In the genomic region with DNA sequence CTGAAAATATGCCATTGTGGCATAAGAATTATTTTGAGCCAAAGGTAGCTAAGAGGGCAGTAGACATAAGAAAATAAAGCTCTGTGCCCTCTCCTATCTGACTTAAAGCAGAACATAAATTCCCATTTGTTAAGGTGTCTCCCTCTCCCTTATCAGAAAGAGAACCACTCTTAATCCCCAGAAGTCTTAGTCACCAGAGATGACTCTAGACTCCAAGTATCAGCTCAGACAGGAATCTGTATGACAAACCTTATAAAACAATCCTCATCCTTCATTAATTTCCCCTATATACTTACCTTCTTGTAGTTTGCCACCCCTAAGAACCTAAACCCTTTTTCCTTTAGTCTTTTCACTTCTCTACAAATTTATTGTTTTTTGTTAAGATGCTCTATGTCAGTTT, we compare ENCODE assay signal across 1 cellular context.
TF ChIP-seq lines count a peak whose summit lies in the region.

No MANE protein-coding gene starts in this region.

TF ChIP-seq in K562, 482 proteins besides CTCF, POLR2A, EP300 and RAD21 (continued from another document and continues in another):
- TF ChIP-seq, protein P1, sequence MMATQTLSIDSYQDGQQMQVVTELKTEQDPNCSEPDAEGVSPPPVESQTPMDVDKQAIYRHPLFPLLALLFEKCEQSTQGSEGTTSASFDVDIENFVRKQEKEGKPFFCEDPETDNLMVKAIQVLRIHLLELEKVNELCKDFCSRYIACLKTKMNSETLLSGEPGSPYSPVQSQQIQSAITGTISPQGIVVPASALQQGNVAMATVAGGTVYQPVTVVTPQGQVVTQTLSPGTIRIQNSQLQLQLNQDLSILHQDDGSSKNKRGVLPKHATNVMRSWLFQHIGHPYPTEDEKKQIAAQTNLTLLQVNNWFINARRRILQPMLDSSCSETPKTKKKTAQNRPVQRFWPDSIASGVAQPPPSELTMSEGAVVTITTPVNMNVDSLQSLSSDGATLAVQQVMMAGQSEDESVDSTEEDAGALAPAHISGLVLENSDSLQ (IDR thresholded peaks at IDR 0.05), result peak; percentile 55; the same call in 1 of the 2 replicates
- TF ChIP-seq, protein P2, sequence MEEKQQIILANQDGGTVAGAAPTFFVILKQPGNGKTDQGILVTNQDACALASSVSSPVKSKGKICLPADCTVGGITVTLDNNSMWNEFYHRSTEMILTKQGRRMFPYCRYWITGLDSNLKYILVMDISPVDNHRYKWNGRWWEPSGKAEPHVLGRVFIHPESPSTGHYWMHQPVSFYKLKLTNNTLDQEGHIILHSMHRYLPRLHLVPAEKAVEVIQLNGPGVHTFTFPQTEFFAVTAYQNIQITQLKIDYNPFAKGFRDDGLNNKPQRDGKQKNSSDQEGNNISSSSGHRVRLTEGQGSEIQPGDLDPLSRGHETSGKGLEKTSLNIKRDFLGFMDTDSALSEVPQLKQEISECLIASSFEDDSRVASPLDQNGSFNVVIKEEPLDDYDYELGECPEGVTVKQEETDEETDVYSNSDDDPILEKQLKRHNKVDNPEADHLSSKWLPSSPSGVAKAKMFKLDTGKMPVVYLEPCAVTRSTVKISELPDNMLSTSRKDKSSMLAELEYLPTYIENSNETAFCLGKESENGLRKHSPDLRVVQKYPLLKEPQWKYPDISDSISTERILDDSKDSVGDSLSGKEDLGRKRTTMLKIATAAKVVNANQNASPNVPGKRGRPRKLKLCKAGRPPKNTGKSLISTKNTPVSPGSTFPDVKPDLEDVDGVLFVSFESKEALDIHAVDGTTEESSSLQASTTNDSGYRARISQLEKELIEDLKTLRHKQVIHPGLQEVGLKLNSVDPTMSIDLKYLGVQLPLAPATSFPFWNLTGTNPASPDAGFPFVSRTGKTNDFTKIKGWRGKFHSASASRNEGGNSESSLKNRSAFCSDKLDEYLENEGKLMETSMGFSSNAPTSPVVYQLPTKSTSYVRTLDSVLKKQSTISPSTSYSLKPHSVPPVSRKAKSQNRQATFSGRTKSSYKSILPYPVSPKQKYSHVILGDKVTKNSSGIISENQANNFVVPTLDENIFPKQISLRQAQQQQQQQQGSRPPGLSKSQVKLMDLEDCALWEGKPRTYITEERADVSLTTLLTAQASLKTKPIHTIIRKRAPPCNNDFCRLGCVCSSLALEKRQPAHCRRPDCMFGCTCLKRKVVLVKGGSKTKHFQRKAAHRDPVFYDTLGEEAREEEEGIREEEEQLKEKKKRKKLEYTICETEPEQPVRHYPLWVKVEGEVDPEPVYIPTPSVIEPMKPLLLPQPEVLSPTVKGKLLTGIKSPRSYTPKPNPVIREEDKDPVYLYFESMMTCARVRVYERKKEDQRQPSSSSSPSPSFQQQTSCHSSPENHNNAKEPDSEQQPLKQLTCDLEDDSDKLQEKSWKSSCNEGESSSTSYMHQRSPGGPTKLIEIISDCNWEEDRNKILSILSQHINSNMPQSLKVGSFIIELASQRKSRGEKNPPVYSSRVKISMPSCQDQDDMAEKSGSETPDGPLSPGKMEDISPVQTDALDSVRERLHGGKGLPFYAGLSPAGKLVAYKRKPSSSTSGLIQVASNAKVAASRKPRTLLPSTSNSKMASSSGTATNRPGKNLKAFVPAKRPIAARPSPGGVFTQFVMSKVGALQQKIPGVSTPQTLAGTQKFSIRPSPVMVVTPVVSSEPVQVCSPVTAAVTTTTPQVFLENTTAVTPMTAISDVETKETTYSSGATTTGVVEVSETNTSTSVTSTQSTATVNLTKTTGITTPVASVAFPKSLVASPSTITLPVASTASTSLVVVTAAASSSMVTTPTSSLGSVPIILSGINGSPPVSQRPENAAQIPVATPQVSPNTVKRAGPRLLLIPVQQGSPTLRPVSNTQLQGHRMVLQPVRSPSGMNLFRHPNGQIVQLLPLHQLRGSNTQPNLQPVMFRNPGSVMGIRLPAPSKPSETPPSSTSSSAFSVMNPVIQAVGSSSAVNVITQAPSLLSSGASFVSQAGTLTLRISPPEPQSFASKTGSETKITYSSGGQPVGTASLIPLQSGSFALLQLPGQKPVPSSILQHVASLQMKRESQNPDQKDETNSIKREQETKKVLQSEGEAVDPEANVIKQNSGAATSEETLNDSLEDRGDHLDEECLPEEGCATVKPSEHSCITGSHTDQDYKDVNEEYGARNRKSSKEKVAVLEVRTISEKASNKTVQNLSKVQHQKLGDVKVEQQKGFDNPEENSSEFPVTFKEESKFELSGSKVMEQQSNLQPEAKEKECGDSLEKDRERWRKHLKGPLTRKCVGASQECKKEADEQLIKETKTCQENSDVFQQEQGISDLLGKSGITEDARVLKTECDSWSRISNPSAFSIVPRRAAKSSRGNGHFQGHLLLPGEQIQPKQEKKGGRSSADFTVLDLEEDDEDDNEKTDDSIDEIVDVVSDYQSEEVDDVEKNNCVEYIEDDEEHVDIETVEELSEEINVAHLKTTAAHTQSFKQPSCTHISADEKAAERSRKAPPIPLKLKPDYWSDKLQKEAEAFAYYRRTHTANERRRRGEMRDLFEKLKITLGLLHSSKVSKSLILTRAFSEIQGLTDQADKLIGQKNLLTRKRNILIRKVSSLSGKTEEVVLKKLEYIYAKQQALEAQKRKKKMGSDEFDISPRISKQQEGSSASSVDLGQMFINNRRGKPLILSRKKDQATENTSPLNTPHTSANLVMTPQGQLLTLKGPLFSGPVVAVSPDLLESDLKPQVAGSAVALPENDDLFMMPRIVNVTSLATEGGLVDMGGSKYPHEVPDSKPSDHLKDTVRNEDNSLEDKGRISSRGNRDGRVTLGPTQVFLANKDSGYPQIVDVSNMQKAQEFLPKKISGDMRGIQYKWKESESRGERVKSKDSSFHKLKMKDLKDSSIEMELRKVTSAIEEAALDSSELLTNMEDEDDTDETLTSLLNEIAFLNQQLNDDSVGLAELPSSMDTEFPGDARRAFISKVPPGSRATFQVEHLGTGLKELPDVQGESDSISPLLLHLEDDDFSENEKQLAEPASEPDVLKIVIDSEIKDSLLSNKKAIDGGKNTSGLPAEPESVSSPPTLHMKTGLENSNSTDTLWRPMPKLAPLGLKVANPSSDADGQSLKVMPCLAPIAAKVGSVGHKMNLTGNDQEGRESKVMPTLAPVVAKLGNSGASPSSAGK (IDR thresholded peaks at IDR 0.05), result no peak
- TF ChIP-seq MECOM (CRISPR knock-in tag; IDR thresholded peaks at IDR 0.05), result peak; percentile 14; the same call in 1 of the 2 replicates
- peak; percentile 59 for TF ChIP-seq MAFF (IDR thresholded peaks at IDR 0.05; ENCODE audit: low read length)
- TF ChIP-seq ARID1B (IDR thresholded peaks at IDR 0.05), result peak; percentile 90
- TF ChIP-seq NCOR1 (IDR thresholded peaks at IDR 0.05), result peak; percentile 54
- TF ChIP-seq, protein P3, sequence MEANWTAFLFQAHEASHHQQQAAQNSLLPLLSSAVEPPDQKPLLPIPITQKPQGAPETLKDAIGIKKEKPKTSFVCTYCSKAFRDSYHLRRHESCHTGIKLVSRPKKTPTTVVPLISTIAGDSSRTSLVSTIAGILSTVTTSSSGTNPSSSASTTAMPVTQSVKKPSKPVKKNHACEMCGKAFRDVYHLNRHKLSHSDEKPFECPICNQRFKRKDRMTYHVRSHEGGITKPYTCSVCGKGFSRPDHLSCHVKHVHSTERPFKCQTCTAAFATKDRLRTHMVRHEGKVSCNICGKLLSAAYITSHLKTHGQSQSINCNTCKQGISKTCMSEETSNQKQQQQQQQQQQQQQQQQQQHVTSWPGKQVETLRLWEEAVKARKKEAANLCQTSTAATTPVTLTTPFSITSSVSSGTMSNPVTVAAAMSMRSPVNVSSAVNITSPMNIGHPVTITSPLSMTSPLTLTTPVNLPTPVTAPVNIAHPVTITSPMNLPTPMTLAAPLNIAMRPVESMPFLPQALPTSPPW (CRISPR knock-in tag; IDR thresholded peaks at IDR 0.05), result no peak
- no peak for TF ChIP-seq MTF1 (CRISPR knock-in tag; IDR thresholded peaks at IDR 0.05; ENCODE audit: borderline replicate concordance)
- no peak for TF ChIP-seq HMG20B (CRISPR knock-in tag; IDR thresholded peaks at IDR 0.05)
- TF ChIP-seq, protein P4, sequence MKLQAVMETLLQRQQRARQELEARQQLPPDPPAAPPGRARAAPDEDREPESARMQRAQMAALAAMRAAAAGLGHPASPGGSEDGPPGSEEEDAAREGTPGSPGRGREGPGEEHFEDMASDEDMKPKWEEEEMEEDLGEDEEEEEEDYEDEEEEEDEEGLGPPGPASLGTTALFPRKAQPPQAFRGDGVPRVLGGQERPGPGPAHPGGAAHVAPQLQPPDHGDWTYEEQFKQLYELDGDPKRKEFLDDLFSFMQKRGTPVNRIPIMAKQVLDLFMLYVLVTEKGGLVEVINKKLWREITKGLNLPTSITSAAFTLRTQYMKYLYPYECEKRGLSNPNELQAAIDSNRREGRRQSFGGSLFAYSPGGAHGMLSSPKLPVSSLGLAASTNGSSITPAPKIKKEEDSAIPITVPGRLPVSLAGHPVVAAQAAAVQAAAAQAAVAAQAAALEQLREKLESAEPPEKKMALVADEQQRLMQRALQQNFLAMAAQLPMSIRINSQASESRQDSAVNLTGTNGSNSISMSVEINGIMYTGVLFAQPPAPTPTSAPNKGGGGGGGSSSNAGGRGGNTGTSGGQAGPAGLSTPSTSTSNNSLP (IDR thresholded peaks at IDR 0.05; ENCODE audit: borderline replicate concordance, low read depth, low read length), result peak; percentile 88
- peak; percentile 58 for TF ChIP-seq TCF3 (CRISPR knock-in tag; IDR thresholded peaks at IDR 0.05)
- no peak for TF ChIP-seq MAFG (tag; conservative IDR thresholded peaks at IDR 0.05)
- peak; percentile 65; the same call in 1 of the 2 replicates for TF ChIP-seq PHF21A (IDR thresholded peaks at IDR 0.05; ENCODE audit: borderline replicate concordance, low read depth)
- TF ChIP-seq HNRNPH1 (optimal IDR thresholded peaks at IDR 0.05; ENCODE audit: low read depth, low read length), result no peak
- TF ChIP-seq ZNF324 (CRISPR knock-in tag; IDR thresholded peaks at IDR 0.05), result no peak
- TF ChIP-seq FOSL1 (tag; conservative IDR thresholded peaks at IDR 0.05), result peak; percentile 90
- TF ChIP-seq RCOR1 (IDR thresholded peaks at IDR 0.05; ENCODE audit: borderline replicate concordance in 1 of 2, low read depth in 2 of 2, low read length in 2 of 2), result peak; percentile 17 to 90; a peak in 3 of 4 replicates
- TF ChIP-seq, protein P5, sequence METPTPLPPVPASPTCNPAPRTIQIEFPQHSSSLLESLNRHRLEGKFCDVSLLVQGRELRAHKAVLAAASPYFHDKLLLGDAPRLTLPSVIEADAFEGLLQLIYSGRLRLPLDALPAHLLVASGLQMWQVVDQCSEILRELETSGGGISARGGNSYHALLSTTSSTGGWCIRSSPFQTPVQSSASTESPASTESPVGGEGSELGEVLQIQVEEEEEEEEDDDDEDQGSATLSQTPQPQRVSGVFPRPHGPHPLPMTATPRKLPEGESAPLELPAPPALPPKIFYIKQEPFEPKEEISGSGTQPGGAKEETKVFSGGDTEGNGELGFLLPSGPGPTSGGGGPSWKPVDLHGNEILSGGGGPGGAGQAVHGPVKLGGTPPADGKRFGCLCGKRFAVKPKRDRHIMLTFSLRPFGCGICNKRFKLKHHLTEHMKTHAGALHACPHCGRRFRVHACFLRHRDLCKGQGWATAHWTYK (CRISPR knock-in tag; IDR thresholded peaks at IDR 0.05), result no peak
- TF ChIP-seq HMGN3 (IDR thresholded peaks at IDR 0.05; ENCODE audit: borderline replicate concordance, extremely low read depth, insufficient read length, low read depth, low read length), result no peak
- peak; percentile 89 for TF ChIP-seq SMARCE1 (IDR thresholded peaks at IDR 0.05)
- TF ChIP-seq, protein P6, sequence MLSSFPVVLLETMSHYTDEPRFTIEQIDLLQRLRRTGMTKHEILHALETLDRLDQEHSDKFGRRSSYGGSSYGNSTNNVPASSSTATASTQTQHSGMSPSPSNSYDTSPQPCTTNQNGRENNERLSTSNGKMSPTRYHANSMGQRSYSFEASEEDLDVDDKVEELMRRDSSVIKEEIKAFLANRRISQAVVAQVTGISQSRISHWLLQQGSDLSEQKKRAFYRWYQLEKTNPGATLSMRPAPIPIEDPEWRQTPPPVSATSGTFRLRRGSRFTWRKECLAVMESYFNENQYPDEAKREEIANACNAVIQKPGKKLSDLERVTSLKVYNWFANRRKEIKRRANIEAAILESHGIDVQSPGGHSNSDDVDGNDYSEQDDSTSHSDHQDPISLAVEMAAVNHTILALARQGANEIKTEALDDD (IDR thresholded peaks at IDR 0.05), result peak; percentile 71
- no peak for TF ChIP-seq RBBP5 (IDR thresholded peaks at IDR 0.05; ENCODE audit: borderline replicate concordance, insufficient read depth, low read length, poor library complexity, severe bottlenecking)
- TF ChIP-seq, protein P7, sequence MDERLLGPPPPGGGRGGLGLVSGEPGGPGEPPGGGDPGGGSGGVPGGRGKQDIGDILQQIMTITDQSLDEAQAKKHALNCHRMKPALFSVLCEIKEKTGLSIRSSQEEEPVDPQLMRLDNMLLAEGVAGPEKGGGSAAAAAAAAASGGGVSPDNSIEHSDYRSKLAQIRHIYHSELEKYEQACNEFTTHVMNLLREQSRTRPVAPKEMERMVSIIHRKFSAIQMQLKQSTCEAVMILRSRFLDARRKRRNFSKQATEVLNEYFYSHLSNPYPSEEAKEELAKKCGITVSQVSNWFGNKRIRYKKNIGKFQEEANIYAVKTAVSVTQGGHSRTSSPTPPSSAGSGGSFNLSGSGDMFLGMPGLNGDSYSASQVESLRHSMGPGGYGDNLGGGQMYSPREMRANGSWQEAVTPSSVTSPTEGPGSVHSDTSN (CRISPR knock-in tag; IDR thresholded peaks at IDR 0.05; ENCODE audit: low read depth), result no peak
- TF ChIP-seq, protein P7 (tag; conservative IDR thresholded peaks at IDR 0.05; ENCODE audit: low read depth), result peak; percentile 58
- TF ChIP-seq NFE2L1 (tag; IDR thresholded peaks at IDR 0.05; ENCODE audit: borderline replicate concordance, low read depth), result no peak
- TF ChIP-seq, protein P8, sequence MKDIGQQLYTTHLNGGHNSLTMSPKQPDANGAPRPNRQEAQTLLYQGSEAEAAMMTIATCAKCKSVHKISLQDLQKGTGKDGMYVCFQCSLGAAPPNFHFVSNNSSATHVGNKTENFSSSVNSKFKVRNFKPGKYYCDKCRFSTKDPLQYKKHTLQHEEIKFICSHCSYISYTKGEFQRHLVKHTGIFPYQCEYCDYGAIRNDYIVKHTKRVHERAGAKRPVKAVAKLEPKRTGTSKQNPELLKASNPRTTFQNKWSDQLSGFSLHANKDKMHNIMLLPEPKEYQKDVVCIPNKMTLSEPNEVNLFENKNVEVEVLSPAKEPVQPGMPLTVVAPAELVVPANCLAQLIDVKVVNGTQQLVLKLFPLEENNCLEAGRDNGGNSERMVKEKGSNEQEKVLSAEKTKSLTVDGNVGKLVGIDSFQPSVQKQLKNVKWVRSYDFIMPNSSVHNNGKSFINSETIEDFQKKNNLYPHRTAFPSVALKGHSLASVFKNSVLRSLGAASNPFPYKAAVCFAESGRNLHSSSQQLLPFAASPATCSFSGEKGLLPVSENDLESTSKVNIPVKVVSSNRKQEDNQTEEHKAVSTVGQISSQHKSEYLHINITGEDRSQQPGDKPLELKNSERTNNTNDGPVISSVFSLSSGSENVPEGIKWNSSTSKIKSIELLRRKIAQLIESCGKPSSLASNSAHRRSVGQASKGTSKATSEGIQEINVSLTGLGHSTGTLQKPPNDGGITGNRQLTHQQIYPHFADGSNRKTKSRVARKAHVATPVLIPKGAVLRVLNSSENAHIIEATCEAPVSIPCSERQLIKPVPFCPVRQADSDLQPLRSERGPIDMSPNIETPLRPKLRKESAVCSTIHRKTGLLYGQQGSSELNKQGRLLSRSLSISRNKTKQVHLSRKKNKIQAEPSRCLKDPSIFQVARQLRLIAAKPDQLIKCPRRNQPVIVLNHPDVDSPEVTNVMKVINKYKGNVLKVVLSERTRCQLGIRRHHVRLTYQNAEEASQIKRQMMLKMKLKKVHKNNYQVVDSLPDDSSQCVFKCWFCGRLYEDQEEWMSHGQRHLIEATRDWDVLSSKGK (CRISPR knock-in tag; IDR thresholded peaks at IDR 0.05), result no peak
- no peak for TF ChIP-seq ZNF707 (CRISPR knock-in tag; conservative IDR thresholded peaks at IDR 0.05)
- no peak for TF ChIP-seq FOS (IDR thresholded peaks at IDR 0.05; ENCODE audit: extremely low read depth, insufficient read length)
